8 cellular contexts compared by ENCODE assay signal in the genomic region with DNA sequence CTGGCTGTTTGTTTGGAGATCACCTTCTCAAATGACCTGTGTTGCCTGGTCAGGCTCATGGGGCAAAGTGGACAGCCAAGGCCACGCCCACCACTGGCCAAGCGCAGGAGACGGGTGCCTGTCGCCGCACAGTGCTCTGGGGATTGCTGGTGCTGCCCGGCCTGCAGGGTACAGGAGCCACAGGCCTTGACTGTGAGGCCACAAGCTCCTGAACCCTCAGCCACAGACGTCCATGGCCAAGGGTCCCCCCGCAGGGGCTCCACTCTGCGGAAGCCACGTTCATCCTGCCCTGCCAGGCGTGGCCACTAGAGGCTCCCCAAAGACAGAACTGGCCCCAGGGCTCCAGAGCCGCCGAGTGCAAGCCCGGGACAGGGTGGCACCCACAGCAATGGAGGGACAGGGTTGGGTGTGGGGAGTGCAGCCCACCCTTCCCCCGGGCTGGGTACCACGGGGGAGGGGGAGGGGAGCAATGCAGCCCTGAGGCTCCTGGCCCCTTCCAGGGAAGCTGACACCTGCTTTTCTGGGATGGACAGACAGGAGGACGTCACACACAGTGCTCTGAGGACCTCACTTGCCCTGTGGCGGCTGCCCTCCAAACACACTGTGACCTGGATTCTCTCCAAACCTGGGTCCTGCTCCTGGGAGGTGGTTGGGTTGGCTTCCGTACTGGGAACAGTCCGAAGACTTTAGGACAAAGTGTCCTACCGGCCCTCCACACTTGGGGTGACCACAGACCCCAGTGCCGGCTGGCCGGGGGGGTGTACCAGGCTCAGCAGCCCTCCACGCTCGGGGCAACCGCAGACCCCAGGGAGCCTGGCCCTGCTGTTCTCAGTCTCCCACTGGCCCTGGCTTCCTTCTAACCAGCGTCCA. TPM values are rescaled to one million over a fixed set of nuclear protein-coding genes. Genes with fewer than 3 reads are reported as not detected.
A peak's percentile ranks its signal among the peaks of the same experiment; 100 is the strongest.
DNase-seq lines count a peak whose midpoint lies in the region; ATAC-seq and TF ChIP-seq lines count a peak whose summit lies in the region.

No MANE protein-coding gene starts in this region.

- H3K27me3 ChIP-seq in SJCRH30 = no peaks in the 10 kb centered on the region; the same call in 1 of the 2 replicates

- peaks cover 0 to 4% of the 10 kb centered on the region in 2 donors for H3K36me3 Mint-ChIP-seq in activated naive CD4-positive, alpha-beta T cell treated with anti-CD3 and anti-CD28 coated beads, Interleukin-2, amount 50 U/mL, for 72 hours

- peak overlapping the region; percentile 68 for H3K27ac ChIP-seq in C4-2B
- H3K27ac ChIP-seq in SJCRH30 = no peak overlapping the region

- intact Hi-C loops in head of caudate nucleus (cut with DNase I) = loop anchor here (5.0 kb wide), 1 partner anchor 231 kb away; no protein-coding TSS in a partner anchor

- H3K9me3 ChIP-seq in SJCRH30 (replicated peaks) = no peaks in the 10 kb centered on the region

- peak; percentile 95 for TF ChIP-seq CTCF in C4-2B (conservative IDR thresholded peaks at IDR 0.05)

- peak; percentile 54 for ATAC-seq in GM19468 (IDR thresholded peaks at IDR 0.05; ENCODE audit: extremely low read depth, unreplicated experiment)
- ATAC-seq in activated naive CD4-positive, alpha-beta T cell treated with anti-CD3 and anti-CD28 coated beads, Interleukin-2, amount 50 U/mL, for 72 hours = peak; percentile 73 to 74

- H3K4me3 ChIP-seq in SJCRH30 = no peak overlapping the region

- no peak overlapping the region for H3K27ac Mint-ChIP-seq in activated naive CD4-positive, alpha-beta T cell treated with anti-CD3 and anti-CD28 coated beads, Interleukin-2, amount 50 U/mL, for 72 hours

- no peaks in the 10 kb centered on the region for H3K36me3 ChIP-seq in SJCRH30

- H3K9me3 Mint-ChIP-seq in activated naive CD4-positive, alpha-beta T cell treated with anti-CD3 and anti-CD28 coated beads, Interleukin-2, amount 50 U/mL, for 72 hours = no peaks in the 10 kb centered on the region

- DNase-seq in LHCN-M2 (ENCODE audit: low read depth) (peak; percentile 44), SJCRH30 (peak; percentile 53 to 68), head of caudate nucleus (peak; percentile 75 to 95 (median 86)), pons (ENCODE audit: low spot score) (peak; percentile 82), ureter (ENCODE audit: low spot score) (peak; percentile 79)
- DNase-seq in activated naive CD4-positive, alpha-beta T cell treated with anti-CD3 and anti-CD28 coated beads, Interleukin-2, amount 50 U/mL, for 72 hours (ENCODE audit: low spot score in 2 of 2) = peak; percentile 62 to 77

- no peaks in the 10 kb centered on the region for H3K4me1 ChIP-seq in SJCRH30

RNA-seq across cellular contexts. Expression of gene TPPP, which starts 21.5 kb away (rescaled TPM):
- total RNA-seq in LHCN-M2 (2014; rRNA removed) (0.06 TPM in 1 of 2 replicates, not detected in the other), ureter (7.5 TPM)
- polyA plus RNA-seq in LHCN-M2 (2012) = 0.12 TPM
- 0.03 and 0.04 TPM in 2 replicates for total RNA-seq in SJCRH30 (2014; rRNA removed; shearing (Covaris generic))
- total RNA-seq in activated naive CD4-positive, alpha-beta T cell treated with anti-CD3 and anti-CD28 coated beads, Interleukin-2, amount 50 U/mL, for 72 hours = under 1 TPM; 0.10 to 0.14 TPM

RNA-seq across cellular contexts. Expression of gene CEP72, which starts 59.6 kb away (rescaled TPM):
- total RNA-seq in LHCN-M2 (2014; rRNA removed) = 8.0 and 10.5 TPM in 2 replicates
- polyA plus RNA-seq in LHCN-M2 (2012) = 3.0 TPM
- 8.1 and 9.8 TPM in 2 replicates for total RNA-seq in SJCRH30 (2014; rRNA removed; shearing (Covaris generic))
- 10 to 100 TPM; 24.8 to 44.2 TPM for total RNA-seq in activated naive CD4-positive, alpha-beta T cell treated with anti-CD3 and anti-CD28 coated beads, Interleukin-2, amount 50 U/mL, for 72 hours
- total RNA-seq in ureter = 10.9 TPM
